30 cellular contexts compared by ENCODE assay signal in the genomic region with DNA sequence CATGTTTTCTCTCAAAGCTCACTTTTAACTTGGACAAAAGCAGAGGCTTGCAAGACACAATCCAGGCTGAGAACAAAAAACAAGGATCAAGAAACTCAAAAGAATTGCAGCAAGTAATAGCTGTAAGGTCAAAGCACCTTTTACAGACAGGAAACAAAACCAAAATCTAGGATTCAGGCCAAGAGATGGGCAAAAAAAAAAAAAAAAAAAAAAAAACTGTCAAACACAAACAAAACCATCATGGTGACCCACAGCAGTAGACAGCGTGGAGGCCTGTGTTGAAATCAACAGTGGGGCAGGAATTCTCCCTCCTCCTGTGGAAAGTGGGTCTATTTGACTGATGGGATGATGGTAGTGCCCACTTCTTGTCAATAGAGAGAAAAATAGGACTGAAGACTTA. TPM values are rescaled to one million over a fixed set of nuclear protein-coding genes. Genes with fewer than 3 reads are reported as not detected.
"Had no signal": no experiment of that assay in that cellular context is flagged by ENCODE, and none has a peak within 500 bp of the region (broad histone marks: within the 10 kb centered on the region; RNA-seq: fewer than 3 reads in every experiment).

No MANE protein-coding gene starts in this region.

- H3K27me3 ChIP-seq: cardiac muscle cell, spleen, testis, upper lobe of right lung had no signal

- H3K4me3 Mint-ChIP-seq: activated naive CD8-positive, alpha-beta T cell; activated T-cell treated with anti-CD3 and anti-CD28 coated beads, Interleukin-2, amount 50 U/mL, for 4 hours; memory B cell; nephron progenitor cell; T-helper 1 cell treated with Interleukin-12 subunit alpha and Interleukin-12 subunit beta and Interleukin-4 antibody, amounts not matched to agents 30 μg/mL and 1 μg/mL, for 36 hours had no signal

- H3K4me3 ChIP-seq: cardiac muscle cell, spleen, testis, upper lobe of right lung had no signal

- H3K36me3 Mint-ChIP-seq: activated naive CD8-positive, alpha-beta T cell; memory B cell had no signal

- H3K4me1 Mint-ChIP-seq: nephron progenitor cell had no signal

- DNase-seq: activated CD4-positive, alpha-beta T cell treated with anti-CD3 and anti-CD28 coated beads for 4 hours; activated CD4-positive, alpha-beta T cell treated with anti-CD3 and anti-CD28 coated beads, Interleukin-2, amount 50 U/mL, for 48 hours; activated CD4-positive, CD25-positive, alpha-beta regulatory T cell; activated CD8-positive, alpha-beta memory T cell treated with anti-CD3 and anti-CD28 coated beads, Interleukin-2, amount 50 U/mL, for 48 hours; activated naive CD4-positive, alpha-beta T cell; activated T-cell treated with anti-CD3 and anti-CD28 coated beads, Interleukin-2, amount 50 U/mL, for 4 hours; amygdala; dermis blood vessel endothelial cell; effector CD8-positive, alpha-beta T cell; erythroblast; hypothalamus; islet precursor cell; left cardiac atrium; nephron progenitor cell; occipital lobe; posterior cingulate gyrus; retina; spleen; stimulated activated CD4-positive, alpha-beta T cell treated with anti-CD3 and anti-CD28 coated beads, Interleukin-4, amount 100 ng/mL, for 1 hour; stimulated activated naive CD4-positive, alpha-beta T cell; T1000; testis; upper lobe of right lung had no signal

- H3K4me1 ChIP-seq: spleen, testis, upper lobe of right lung had no signal

- H3K27ac Mint-ChIP-seq: activated naive CD8-positive, alpha-beta T cell; activated T-helper 2 cell treated with anti-CD3 and anti-CD28 coated beads, Interferon-gamma antibody, Interleukin-2, Interleukin-4, amounts not matched to agents 10 μg/mL and 5 μg/mL and 100 μg/mL, durations not matched to agents 14 hours and 24 hours and 36 hours; memory B cell; nephron progenitor cell; T-helper 1 cell treated with Interleukin-12 subunit alpha and Interleukin-12 subunit beta and Interleukin-4 antibody, amounts not matched to agents 30 μg/mL and 1 μg/mL, for 36 hours had no signal

- FAIRE-seq: frontal cortex had no signal

- H3K27me3 Mint-ChIP-seq: activated naive CD8-positive, alpha-beta T cell had no signal

- H3K9me3 ChIP-seq: spleen, testis, upper lobe of right lung had no signal

- ATAC-seq: activated T-cell treated with anti-CD3 and anti-CD28 coated beads, Interleukin-2, amount 50 U/mL, for 4 hours; left cardiac atrium; upper lobe of right lung had no signal

- H3K36me3 ChIP-seq: cardiac muscle cell, spleen, upper lobe of right lung had no signal

- H3K9me3 Mint-ChIP-seq: activated T-cell treated with anti-CD3 and anti-CD28 coated beads, Interleukin-2, amount 50 U/mL, for 4 hours; activated T-helper 2 cell treated with anti-CD3 and anti-CD28 coated beads, Interferon-gamma antibody, Interleukin-2, Interleukin-4, amounts not matched to agents 10 μg/mL and 5 μg/mL and 100 μg/mL, durations not matched to agents 14 hours and 24 hours and 36 hours; memory B cell; nephron progenitor cell; T-helper 1 cell treated with Interleukin-12 subunit alpha and Interleukin-12 subunit beta and Interleukin-4 antibody, amounts not matched to agents 30 μg/mL and 1 μg/mL, for 36 hours had no signal

- H3K27ac ChIP-seq: cardiac muscle cell, spleen, testis, upper lobe of right lung had no signal

RNA-seq across cellular contexts. Expression of a gene that starts 9.4 kb away (rescaled TPM):
- total RNA-seq: cardiac muscle cell, dermis blood vessel endothelial cell had no signal

RNA-seq across cellular contexts. Expression of a gene that starts 51.0 kb away (rescaled TPM):
- total RNA-seq: activated CD8-positive, alpha-beta memory T cell treated with anti-CD3 and anti-CD28 coated beads for 36 hours; activated T-cell treated with anti-CD3 and anti-CD28 coated beads, Interleukin-2, amount 50 U/mL, for 4 hours; activated T-helper 2 cell treated with anti-CD3 and anti-CD28 coated beads, Interferon-gamma antibody, Interleukin-2, Interleukin-4, amounts not matched to agents 10 μg/mL and 5 μg/mL and 100 μg/mL, durations not matched to agents 14 hours and 24 hours and 36 hours; dermis blood vessel endothelial cell; frontal cortex; occipital lobe had no signal
